ENCODE assay signal across 8 cellular contexts in genomic region chr17:30376621-30377452, GRCh38. TPM values are rescaled to one million over a fixed set of nuclear protein-coding genes. Genes with fewer than 3 reads are reported as not detected.
DNase-seq lines count a peak whose midpoint lies in the region; ATAC-seq, FAIRE-seq and TF ChIP-seq lines count a peak whose summit lies in the region.

No MANE protein-coding gene starts in this region.

- peak overlapping the region; percentile 58 for H2AFZ ChIP-seq in GM12878 (ENCODE audit: control insufficient read depth, low read depth, low read length)

- in situ Hi-C loops in GM12878 (cut with MboI): no loop called here

- CTCF ChIA-PET in GM12878 (lab: Yijun Ruan, JAX): interaction anchor here (0.7 to 1.6 kb wide), 11 partner anchors 10 to 449 kb away, joined by 3 to 9 read pairs (median 4); no protein-coding TSS in a partner anchor

- BruUV-seq in GM12878 (replicated peaks; lab: Mats Ljungman, UMichigan): no TSS peak

- TF ChIP-seq POLR2A in GM12878 (IDR thresholded peaks at IDR 0.05; ENCODE audit: low read depth, low read length): 0 out of 2 replicates have a peak, but pooled peaks have one; percentile 29

- no peaks in the 10 kb centered on the region for H3K9me3 Mint-ChIP-seq in naive thymus-derived CD8-positive, alpha-beta T cell

- peaks cover 0 to 4% (median 3%) of the 10 kb centered on the region in 5 donors for H3K27me3 Mint-ChIP-seq in naive thymus-derived CD8-positive, alpha-beta T cell

- no peaks in the 10 kb centered on the region for H3K27me3 ChIP-seq in GM12878 (replicated peaks in 1 of 2; ENCODE audit: control insufficient read depth in 2 of 2, insufficient read depth in 2 of 2, low read length in 1 of 2)

- WGBS in GM12878 (ENCODE audit: insufficient coverage, insufficient replicate concordance, low lambda C conversion rate, missing lambda C conversion rate): 25% methylated on average over 12 of the region's 12 CpGs

- H3K27ac Mint-ChIP-seq in naive thymus-derived CD8-positive, alpha-beta T cell: peak overlapping the region in 9 of 10 donors; percentile 72 to 97 (median 93)

- ATAC-seq in Right ventricle myocardium superior (ENCODE audit: poor library complexity) (no peak), GM12878 (peak; percentile 43), GM19328 (IDR thresholded peaks at IDR 0.05; ENCODE audit: unreplicated experiment) (no peak), GM18520 (IDR thresholded peaks at IDR 0.05; ENCODE audit: unreplicated experiment) (no peak)
- ATAC-seq in naive thymus-derived CD8-positive, alpha-beta T cell: no peak

- SMC1A ChIA-PET in GM12878 (lab: Charles Lee; ENCODE audit: uncharacterized antibody, unreplicated experiment): interaction anchor here (0.9 to 2.7 kb wide), 8 partner anchors 10 to 759 kb away, joined by 3 to 22 read pairs (median 4); no protein-coding TSS in a partner anchor

- peak overlapping the region in 8 of 10 donors; percentile 19 to 99 (median 60) for H3K4me3 Mint-ChIP-seq in naive thymus-derived CD8-positive, alpha-beta T cell

- TF ChIP-seq EP300 in GM12878 (IDR thresholded peaks at IDR 0.05; ENCODE audit: borderline replicate concordance in 1 of 2, control insufficient read depth in 1 of 2, low read depth in 2 of 2, low read length in 2 of 2): no peak

- RAD21 ChIA-PET in GM12878 (lab: Charles Lee; ENCODE audit: unreplicated experiment): interaction anchor here (0.7 to 1.5 kb wide), 6 partner anchors 9 to 100 kb away, joined by 3 to 6 read pairs (median 4); partner anchors contain the start of gene GOSR1

- no peaks in the 10 kb centered on the region for H4K20me1 ChIP-seq in GM12878 (ENCODE audit: control insufficient read depth, insufficient read depth)

- H3K36me3 ChIP-seq in GM12878 (ENCODE audit: control insufficient read depth in 2 of 2, insufficient read depth in 2 of 2, low read length in 1 of 2): no peaks in the 10 kb centered on the region

- peak overlapping the region; percentile 78 for H3K4me2 ChIP-seq in GM12878 (ENCODE audit: control insufficient read depth, insufficient read depth)

- no peaks in the 10 kb centered on the region for H3K9me3 ChIP-seq in GM12878 (replicated peaks; ENCODE audit: control insufficient read depth, insufficient read depth, low read length)

- 0 out of 2 replicates have a peak, but pooled peaks have one; percentile 14 for TF ChIP-seq RAD21 in GM12878 (IDR thresholded peaks at IDR 0.05; ENCODE audit: insufficient read depth, low read depth, low read length)

- no peaks in the 10 kb centered on the region for H3K36me3 Mint-ChIP-seq in naive thymus-derived CD8-positive, alpha-beta T cell

- H3K4me3 ChIP-seq in GM12878: peak overlapping the region; percentile 44; the same call in 1 of the 2 replicates

- no peak for TF ChIP-seq CTCF in GM12878 (IDR thresholded peaks at IDR 0.05 in 2 of 3, conservative IDR thresholded peaks at IDR 0.05 in 1 of 3; ENCODE audit: control insufficient read depth in 2 of 3, extremely low read depth in 1 of 3, insufficient read depth in 1 of 3, low read depth in 3 of 3, low read length in 3 of 3)

- peak overlapping the region; percentile 38 for H3K27ac ChIP-seq in GM12878 (ENCODE audit: control insufficient read depth, insufficient read depth)

- intact Hi-C loops in Right ventricle myocardium superior (cut with DNase I): loop anchor here (5.0 kb wide), 1 partner anchor 35 kb away; no protein-coding TSS in a partner anchor
- intact Hi-C loops in cardiac septum (cut with DNase I): loop anchor here (5.0 kb wide), 2 partner anchors 85 to 100 kb away; partner anchors contain the start of genes BLMH and GOSR1
- intact Hi-C loops in GM12878 (cut with micrococcal nuclease; ENCODE audit: unreplicated experiment): no loop called here

- peaks cover 8% of the 10 kb centered on the region for H3K79me2 ChIP-seq in GM12878 (ENCODE audit: control insufficient read depth, insufficient read depth, low read length)

- H3K9ac ChIP-seq in GM12878 (ENCODE audit: control insufficient read depth, insufficient read depth, low read length): 0 out of 2 replicates have a peak overlapping the region, but pooled peaks have one; percentile 17

- POLR2A ChIA-PET in GM12878 (lab: Charles Lee): interaction anchor here (0.6 to 0.8 kb wide), 2 partner anchors 15 to 574 kb away, joined by 3 read pairs; no protein-coding TSS in a partner anchor
- POLR2A ChIA-PET in naive thymus-derived CD8-positive, alpha-beta T cell (lab: Charles Lee): interaction anchor here (0.6 to 2.8 kb wide), 3 partner anchors 10 to 49 kb away, joined by 3 to 7 read pairs (median 3); no protein-coding TSS in a partner anchor

- no peak for FAIRE-seq in GM12878 (lab: Jason Lieb, UNC)

- DNase-seq in Right ventricle myocardium superior (peak; percentile 66), cardiac septum (ENCODE audit: low spot score) (no peak), NCI-H345 (lab: John Stamatoyannopoulos, UW) (peak; percentile 98), GM12878 (ENCODE audit: low read depth, low spot score) (peak; percentile 40), DMS114 treated with DMSO at 0.1 percent for 48 hours (lab: John Stamatoyannopoulos, UW; ENCODE audit: unreplicated experiment) (no peak)
- DNase-seq in naive thymus-derived CD8-positive, alpha-beta T cell: peak in 1 of 10 donors; percentile 22

- peaks cover 32% of the 10 kb centered on the region for H3K4me1 ChIP-seq in GM12878 (ENCODE audit: control insufficient read depth, insufficient read depth, low read length)

- peaks cover 24 to 43% (median 41%) of the 10 kb centered on the region in 4 donors for H3K4me1 Mint-ChIP-seq in naive thymus-derived CD8-positive, alpha-beta T cell

TF ChIP-seq in GM12878, 131 proteins besides CTCF, POLR2A, EP300 and RAD21 (continues in another document):
- peak; percentile 89; the same call in 2 of the 3 replicates for TF ChIP-seq POU2F2 (IDR thresholded peaks at IDR 0.05; ENCODE audit: borderline replicate concordance, low read depth, low read length)
- TF ChIP-seq MXI1 (IDR thresholded peaks at IDR 0.05; ENCODE audit: low read depth, low read length): no peak
- no peak for TF ChIP-seq ZNF384 (IDR thresholded peaks at IDR 0.05; ENCODE audit: borderline replicate concordance, low read depth, low read length)
- no peak for TF ChIP-seq NRF1 (conservative IDR thresholded peaks at IDR 0.05; ENCODE audit: low read depth, low read length)
- no peak for TF ChIP-seq ESRRA (IDR thresholded peaks at IDR 0.05; ENCODE audit: low read length)
- no peak for TF ChIP-seq CHD1 (IDR thresholded peaks at IDR 0.05; ENCODE audit: low read depth, low read length)
- no peak for TF ChIP-seq ETV6 (conservative IDR thresholded peaks at IDR 0.05 in 1 of 2, IDR thresholded peaks at IDR 0.05 in 1 of 2; ENCODE audit: borderline replicate concordance in 1 of 2, low read depth in 1 of 2)
- no peak for TF ChIP-seq FOXK2 (IDR thresholded peaks at IDR 0.05)
- peak in 1 of 2 experiments; percentile 52; a peak in 2 of 3 replicates for TF ChIP-seq EGR1 (IDR thresholded peaks at IDR 0.05; ENCODE audit: borderline replicate concordance in 1 of 2, low read depth in 2 of 2, low read length in 2 of 2)

RNA-seq across cellular contexts. Expression of gene CPD, which starts 1.9 kb away (rescaled TPM):
- total RNA-seq in Right ventricle myocardium superior (16.1 TPM), cardiac septum (20.7 TPM), GM12878 (2014; rRNA removed) (19.2 and 41.1 TPM in 2 replicates), GM12878 (2014; rRNA removed; fragmentation: Illumina TruSeq; extraction: Trizol) (19.9 and 20.0 TPM in 2 replicates), GM12878 (2021) (23.5 and 24.2 TPM in 2 replicates)
- 77.8 and 80.6 TPM in 2 replicates for total RNA-seq in GM12878 (2013; cell fraction: nucleolus; rRNA removed)
- polyA plus RNA-seq in GM12878 (2011; ENCODE audit: low read depth): 3.7 TPM
- polyA plus RNA-seq in GM12878 (2011; rRNA removed) (16.6 and 22.8 TPM in 2 replicates), GM12878 (2014; fragmentation: Illumina TruSeq; extraction: Trizol) (15.4 and 16.7 TPM in 2 replicates), GM12878 (2014; fragmentation: Nextera tagmentation; extraction: Ambion mirVana) (1 to 10 TPM; 3.5 to 4.5 TPM), GM12878 (2014; rRNA removed) (7.5 and 7.9 TPM in 2 replicates), GM12878 (2016; fragmentation: Nextera tagmentation; extraction: Ambion mirVana) (10 to 100 TPM; 14.8 to 16.1 TPM)
- 8.8 and 10.1 TPM in 2 replicates for polyA plus RNA-seq in GM12878 (2011; cell fraction: cytosol; rRNA removed)
- polyA plus RNA-seq in GM12878 (2011; cell fraction: nucleus; rRNA removed): 8.6 and 13.4 TPM in 2 replicates
- 6.4 TPM in 2 replicates for polyA plus RNA-seq in GM12878 (2012)
- polyA minus RNA-seq in GM12878 (2011; rRNA and poly(A)+ RNA removed): 45.0 and 79.9 TPM in 2 replicates
- polyA minus RNA-seq in GM12878 (2011; cell fraction: cytosol; rRNA and poly(A)+ RNA removed): 27.8 and 38.1 TPM in 2 replicates
- polyA minus RNA-seq in GM12878 (2011; cell fraction: nucleus; rRNA and poly(A)+ RNA removed): 19.6 and 21.5 TPM in 2 replicates
- total RNA-seq in naive thymus-derived CD8-positive, alpha-beta T cell: 10 to 100 TPM; 21.9 to 27.7 TPM
- polyA plus RNA-seq in naive thymus-derived CD8-positive, alpha-beta T cell: 10 to 100 TPM in 1 of 3 donors, 1 to 10 TPM in 2; 7.6 to 11.2 (median 8.1) TPM

RNA-seq across cellular contexts. Expression of gene TMIGD1, which starts 43.0 kb away (rescaled TPM):
- total RNA-seq in Right ventricle myocardium superior: not detected
- not detected for total RNA-seq in cardiac septum
- total RNA-seq in GM12878 (2013; cell fraction: nucleolus; rRNA removed): not detected in 2 replicates
- not detected in 2 replicates for total RNA-seq in GM12878 (2014; rRNA removed)
- total RNA-seq in GM12878 (2014; rRNA removed; fragmentation: Illumina TruSeq; extraction: Trizol): not detected in 2 replicates
- total RNA-seq in GM12878 (2021): not detected in 2 replicates
- polyA plus RNA-seq in GM12878 (2011; ENCODE audit: low read depth): not detected
- 0.10 TPM in 1 of 2 replicates, not detected in the other for polyA plus RNA-seq in GM12878 (2011; rRNA removed)
- not detected in 2 replicates for polyA plus RNA-seq in GM12878 (2011; cell fraction: cytosol; rRNA removed)
- polyA plus RNA-seq in GM12878 (2011; cell fraction: nucleus; rRNA removed): not detected in 2 replicates
- not detected in 2 replicates for polyA plus RNA-seq in GM12878 (2012)
- not detected in 2 replicates for polyA plus RNA-seq in GM12878 (2014; fragmentation: Illumina TruSeq; extraction: Trizol)
- polyA plus RNA-seq in GM12878 (2014; fragmentation: Nextera tagmentation; extraction: Ambion mirVana): not detected
- polyA plus RNA-seq in GM12878 (2014; rRNA removed): not detected in 2 replicates
- not detected for polyA plus RNA-seq in GM12878 (2016; fragmentation: Nextera tagmentation; extraction: Ambion mirVana)
- polyA minus RNA-seq in GM12878 (2011; rRNA and poly(A)+ RNA removed): not detected in 2 replicates
- not detected in 2 replicates for polyA minus RNA-seq in GM12878 (2011; cell fraction: cytosol; rRNA and poly(A)+ RNA removed)
- polyA minus RNA-seq in GM12878 (2011; cell fraction: nucleus; rRNA and poly(A)+ RNA removed): not detected in 2 replicates
- not detected for total RNA-seq in naive thymus-derived CD8-positive, alpha-beta T cell
- polyA plus RNA-seq in naive thymus-derived CD8-positive, alpha-beta T cell: not detected

Comparison
In these comparisons a context has a peak if more than half of its experiments do, and no peak if none do; other contexts are left out.
1. DNase-seq: peak in Right ventricle myocardium superior (single experiment), NCI-H345 (single experiment) and GM12878 (single experiment); none in cardiac septum (single experiment) and DMS114 treated with DMSO at 0.1 percent for 48 hours (single experiment).